ENCODE assay signal across 1 cellular context in the genomic region with DNA sequence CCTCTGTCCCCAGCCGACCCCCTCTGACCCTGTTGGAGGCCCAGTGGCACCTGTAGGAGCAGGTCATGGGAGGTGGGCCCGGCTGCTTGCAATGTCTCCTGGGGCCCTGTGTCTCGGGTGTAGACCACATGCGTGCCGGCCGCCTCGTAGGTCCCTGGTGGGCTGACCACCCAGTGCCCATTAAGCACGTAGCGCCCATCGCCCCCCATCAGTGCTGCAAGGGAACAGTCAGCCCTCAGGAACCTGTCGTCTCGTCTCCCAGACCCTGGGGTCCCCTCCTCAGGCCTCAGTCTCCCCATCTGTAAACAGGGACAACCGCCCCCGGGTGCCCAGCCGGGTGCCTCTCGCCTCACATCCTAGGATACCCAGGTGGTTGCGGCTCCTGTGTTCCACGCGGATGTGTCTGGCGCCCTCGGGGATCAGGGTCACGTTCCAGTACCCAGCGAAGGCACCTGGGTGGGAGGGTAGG.
TF ChIP-seq lines count a peak whose summit lies in the region.

No MANE protein-coding gene starts in this region.

TF ChIP-seq in K562, 482 proteins besides CTCF, POLR2A, EP300 and RAD21:
- TF ChIP-seq, protein P1, sequence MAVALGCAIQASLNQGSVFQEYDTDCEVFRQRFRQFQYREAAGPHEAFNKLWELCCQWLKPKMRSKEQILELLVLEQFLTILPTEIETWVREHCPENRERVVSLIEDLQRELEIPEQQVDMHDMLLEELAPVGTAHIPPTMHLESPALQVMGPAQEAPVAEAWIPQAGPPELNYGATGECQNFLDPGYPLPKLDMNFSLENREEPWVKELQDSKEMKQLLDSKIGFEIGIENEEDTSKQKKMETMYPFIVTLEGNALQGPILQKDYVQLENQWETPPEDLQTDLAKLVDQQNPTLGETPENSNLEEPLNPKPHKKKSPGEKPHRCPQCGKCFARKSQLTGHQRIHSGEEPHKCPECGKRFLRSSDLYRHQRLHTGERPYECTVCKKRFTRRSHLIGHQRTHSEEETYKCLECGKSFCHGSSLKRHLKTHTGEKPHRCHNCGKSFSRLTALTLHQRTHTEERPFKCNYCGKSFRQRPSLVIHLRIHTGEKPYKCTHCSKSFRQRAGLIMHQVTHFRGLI (CRISPR knock-in tag; IDR thresholded peaks at IDR 0.05) = no peak
- TF ChIP-seq RBFOX2 (IDR thresholded peaks at IDR 0.05; ENCODE audit: low read depth, low read length) (0 out of 2 replicates have a peak, but pooled peaks have one; percentile 10), ZNF143 (CRISPR knock-in tag; IDR thresholded peaks at IDR 0.05) (0 out of 2 replicates have a peak, but pooled peaks have one; percentile 30), SMAD2 (IDR thresholded peaks at IDR 0.05; ENCODE audit: low read depth, low read length) (no peak), POLR2G (IDR thresholded peaks at IDR 0.05; ENCODE audit: low read depth, low read length) (peak; percentile 52), ZNF282 (CRISPR knock-in tag; IDR thresholded peaks at IDR 0.05) (0 out of 2 replicates have a peak, but pooled peaks have one; percentile 11), CBFB (CRISPR knock-in tag; IDR thresholded peaks at IDR 0.05) (peak; percentile 10; the same call in 1 of the 2 replicates), ZBTB7A (IDR thresholded peaks at IDR 0.05; ENCODE audit: borderline replicate concordance, control insufficient read depth, low read depth, low read length) (peak; percentile 16; the same call in 1 of the 2 replicates)
